In genomic region chr13:98828614-98829013, GRCh38 we compare ENCODE assay signal across 30 cellular contexts.
"Had no signal": no experiment of that assay in that cellular context is flagged by ENCODE, and none has a peak within 500 bp of the region (broad histone marks: within the 10 kb centered on the region; RNA-seq: fewer than 3 reads in every experiment).

No MANE protein-coding gene starts in this region.

- H3K4me1 Mint-ChIP-seq: central memory CD8-positive, alpha-beta T cell had no signal

- DNase-seq: activated CD4-positive, alpha-beta memory T cell treated with anti-CD3 and anti-CD28 coated beads, Interleukin-2, amount 10 ng/mL, durations not matched to agents 7 days and 5 days; activated CD4-positive, alpha-beta T cell treated with anti-CD3 and anti-CD28 coated beads for 4 hours; activated CD4-positive, alpha-beta T cell treated with anti-CD3 and anti-CD28 coated beads, Interleukin-2, amount 10 ng/mL, durations not matched to agents 7 days and 5 days; activated CD4-positive, alpha-beta T cell treated with anti-CD3 and anti-CD28 coated beads, Interleukin-2, amount 50 U/mL, for 4 hours; activated CD4-positive, CD25-positive, alpha-beta regulatory T cell; activated CD4-positive, CD25-positive, alpha-beta regulatory T cell treated with anti-CD3 and anti-CD28 coated beads, Interleukin-2, amount 50 U/mL, for 72 hours; activated CD8-positive, alpha-beta memory T cell treated with anti-CD3 and anti-CD28 coated beads, Interleukin-2, amount 50 U/mL, for 48 hours; activated gamma-delta T cell; activated naive CD4-positive, alpha-beta T cell; activated naive CD4-positive, alpha-beta T cell treated with anti-CD3 and anti-CD28 coated beads, Interleukin-2, amount 10 ng/mL, durations not matched to agents 7 days and 5 days; activated naive CD8-positive, alpha-beta T cell treated with anti-CD3 and anti-CD28 coated beads, Interleukin-2, amount 10 ng/mL, durations not matched to agents 7 days and 5 days; activated T-cell treated with anti-CD3 and anti-CD28 coated beads for 4 hours; activated T-cell treated with anti-CD3 and anti-CD28 coated beads, Interleukin-2, amount 50 U/mL, for 24 hours; activated T-cell treated with anti-CD3 and anti-CD28 coated beads, Interleukin-2, amount 50 U/mL, for 72 hours; brain microvascular endothelial cell; dorsolateral prefrontal cortex; effector memory CD4-positive, alpha-beta T cell; endodermal cell; erythroblast; foreskin keratinocyte; gastrocnemius medialis; T-helper 1 cell; T-helper 17 cell had no signal

- H3K9me3 Mint-ChIP-seq: activated CD4-positive, alpha-beta memory T cell treated with anti-CD3 and anti-CD28 coated beads, Interleukin-2, amount 10 ng/mL, durations not matched to agents 7 days and 5 days; activated CD4-positive, alpha-beta T cell treated with anti-CD3 and anti-CD28 coated beads, Interleukin-2, amount 10 ng/mL, durations not matched to agents 7 days and 5 days; activated naive CD4-positive, alpha-beta T cell treated with anti-CD3 and anti-CD28 coated beads, Interleukin-2, amount 10 ng/mL, durations not matched to agents 7 days and 5 days; activated naive CD4-positive, alpha-beta T cell treated with anti-CD3 and anti-CD28 coated beads, Interleukin-2, amount 50 U/mL, for 72 hours; activated naive CD8-positive, alpha-beta T cell treated with anti-CD3 and anti-CD28 coated beads, Interleukin-2, amount 10 ng/mL, durations not matched to agents 7 days and 5 days; activated T-cell treated with anti-CD3 and anti-CD28 coated beads, Interleukin-2, amount 50 U/mL, for 24 hours; activated T-cell treated with anti-CD3 and anti-CD28 coated beads, Interleukin-2, amount 50 U/mL, for 72 hours; central memory CD8-positive, alpha-beta T cell; dendritic cell treated with granulocyte-macrophage colony-stimulating factor and Interleukin-4, amounts not matched to agents 40 ng/mL and 50 ng/mL, for 4 days; endodermal cell had no signal

- H3K27ac Mint-ChIP-seq: activated CD4-positive, alpha-beta memory T cell treated with anti-CD3 and anti-CD28 coated beads, Interleukin-2, amount 10 ng/mL, durations not matched to agents 7 days and 5 days; activated CD4-positive, alpha-beta T cell treated with anti-CD3 and anti-CD28 coated beads, Interleukin-2, amount 10 ng/mL, durations not matched to agents 7 days and 5 days; activated naive CD4-positive, alpha-beta T cell treated with anti-CD3 and anti-CD28 coated beads, Interleukin-2, amount 10 ng/mL, durations not matched to agents 7 days and 5 days; activated naive CD4-positive, alpha-beta T cell treated with anti-CD3 and anti-CD28 coated beads, Interleukin-2, amount 50 U/mL, for 72 hours; activated naive CD8-positive, alpha-beta T cell treated with anti-CD3 and anti-CD28 coated beads, Interleukin-2, amount 10 ng/mL, durations not matched to agents 7 days and 5 days; activated T-cell treated with anti-CD3 and anti-CD28 coated beads, Interleukin-2, amount 50 U/mL, for 24 hours; activated T-cell treated with anti-CD3 and anti-CD28 coated beads, Interleukin-2, amount 50 U/mL, for 72 hours; dendritic cell treated with granulocyte-macrophage colony-stimulating factor and Interleukin-4, amounts not matched to agents 40 ng/mL and 50 ng/mL, for 4 days; endodermal cell; T-helper 17 cell had no signal

- H3K9me3 ChIP-seq: ascending aorta, esophagus muscularis mucosa, gastrocnemius medialis had no signal

- H3K4me3 Mint-ChIP-seq: activated CD4-positive, alpha-beta memory T cell treated with anti-CD3 and anti-CD28 coated beads, Interleukin-2, amount 10 ng/mL, durations not matched to agents 7 days and 5 days; activated CD4-positive, alpha-beta T cell treated with anti-CD3 and anti-CD28 coated beads, Interleukin-2, amount 10 ng/mL, durations not matched to agents 7 days and 5 days; activated naive CD4-positive, alpha-beta T cell treated with anti-CD3 and anti-CD28 coated beads, Interleukin-2, amount 10 ng/mL, durations not matched to agents 7 days and 5 days; activated naive CD8-positive, alpha-beta T cell treated with anti-CD3 and anti-CD28 coated beads, Interleukin-2, amount 10 ng/mL, durations not matched to agents 7 days and 5 days; activated T-cell treated with anti-CD3 and anti-CD28 coated beads, Interleukin-2, amount 50 U/mL, for 24 hours; activated T-cell treated with anti-CD3 and anti-CD28 coated beads, Interleukin-2, amount 50 U/mL, for 72 hours; central memory CD8-positive, alpha-beta T cell; dendritic cell treated with granulocyte-macrophage colony-stimulating factor and Interleukin-4, amounts not matched to agents 40 ng/mL and 50 ng/mL, for 4 days; endodermal cell; T-helper 17 cell had no signal

- H3K4me3 ChIP-seq: ascending aorta, coronary artery, dorsolateral prefrontal cortex, esophagus muscularis mucosa, gastrocnemius medialis had no signal

- ATAC-seq: activated naive CD4-positive, alpha-beta T cell treated with anti-CD3 and anti-CD28 coated beads, Interleukin-2, amount 50 U/mL, for 72 hours; activated T-cell treated with anti-CD3 and anti-CD28 coated beads, Interleukin-2, amount 50 U/mL, for 72 hours; foreskin keratinocyte; gastrocnemius medialis; T-helper 17 cell had no signal

- FAIRE-seq: bronchial epithelial cell had no signal

- H3K27me3 Mint-ChIP-seq: activated CD4-positive, alpha-beta memory T cell treated with anti-CD3 and anti-CD28 coated beads, Interleukin-2, amount 10 ng/mL, durations not matched to agents 7 days and 5 days; activated CD4-positive, alpha-beta T cell treated with anti-CD3 and anti-CD28 coated beads, Interleukin-2, amount 10 ng/mL, durations not matched to agents 7 days and 5 days; activated naive CD4-positive, alpha-beta T cell treated with anti-CD3 and anti-CD28 coated beads, Interleukin-2, amount 10 ng/mL, durations not matched to agents 7 days and 5 days; activated naive CD8-positive, alpha-beta T cell treated with anti-CD3 and anti-CD28 coated beads, Interleukin-2, amount 10 ng/mL, durations not matched to agents 7 days and 5 days; activated T-cell treated with anti-CD3 and anti-CD28 coated beads, Interleukin-2, amount 50 U/mL, for 24 hours; central memory CD8-positive, alpha-beta T cell; T-helper 17 cell had no signal

- H3K27me3 ChIP-seq: ascending aorta, brain microvascular endothelial cell, dorsolateral prefrontal cortex, esophagus muscularis mucosa, foreskin keratinocyte, gastrocnemius medialis had no signal

- H3K27ac ChIP-seq: ascending aorta, brain microvascular endothelial cell, coronary artery, dorsolateral prefrontal cortex, esophagus muscularis mucosa, foreskin keratinocyte, gastrocnemius medialis had no signal
